Comparison of ENCODE assay signal across 1 cellular context in genomic region chr6:160029525-160029924, GRCh38.
TF ChIP-seq lines count a peak whose summit lies in the region.

No MANE protein-coding gene starts in this region.

TF ChIP-seq in IMR-90, 13 proteins besides CTCF, POLR2A, EP300 and RAD21 (continued from another document):
- TF ChIP-seq RCOR1 (IDR thresholded peaks at IDR 0.05; ENCODE audit: insufficient replicate concordance, low read length) (no peak), MAFK (IDR thresholded peaks at IDR 0.05; ENCODE audit: low read depth, low read length) (no peak), CEBPB (IDR thresholded peaks at IDR 0.05; ENCODE audit: low read depth, low read length) (no peak), MAZ (IDR thresholded peaks at IDR 0.05; ENCODE audit: borderline replicate concordance, low read depth, low read length) (no peak)
